Comparison of ENCODE assay signal across 9 cellular contexts in genomic region chr6:46652603-46653438, GRCh38. TPM values are rescaled to one million over a fixed set of nuclear protein-coding genes. Genes with fewer than 3 reads are reported as not detected.
DNase-seq lines count a peak whose midpoint lies in the region; ATAC-seq and TF ChIP-seq lines count a peak whose summit lies in the region.
"Had no signal": no experiment of that assay in that cellular context is flagged by ENCODE, and none has a peak within 500 bp of the region (broad histone marks: within the 10 kb centered on the region; RNA-seq: fewer than 3 reads in every experiment).

A gene with protein sequence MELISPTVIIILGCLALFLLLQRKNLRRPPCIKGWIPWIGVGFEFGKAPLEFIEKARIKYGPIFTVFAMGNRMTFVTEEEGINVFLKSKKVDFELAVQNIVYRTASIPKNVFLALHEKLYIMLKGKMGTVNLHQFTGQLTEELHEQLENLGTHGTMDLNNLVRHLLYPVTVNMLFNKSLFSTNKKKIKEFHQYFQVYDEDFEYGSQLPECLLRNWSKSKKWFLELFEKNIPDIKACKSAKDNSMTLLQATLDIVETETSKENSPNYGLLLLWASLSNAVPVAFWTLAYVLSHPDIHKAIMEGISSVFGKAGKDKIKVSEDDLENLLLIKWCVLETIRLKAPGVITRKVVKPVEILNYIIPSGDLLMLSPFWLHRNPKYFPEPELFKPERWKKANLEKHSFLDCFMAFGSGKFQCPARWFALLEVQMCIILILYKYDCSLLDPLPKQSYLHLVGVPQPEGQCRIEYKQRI (minus strand): TSS chr6:46652818. CDS start chr6:46652582, 236 bp downstream.
A gene with protein sequence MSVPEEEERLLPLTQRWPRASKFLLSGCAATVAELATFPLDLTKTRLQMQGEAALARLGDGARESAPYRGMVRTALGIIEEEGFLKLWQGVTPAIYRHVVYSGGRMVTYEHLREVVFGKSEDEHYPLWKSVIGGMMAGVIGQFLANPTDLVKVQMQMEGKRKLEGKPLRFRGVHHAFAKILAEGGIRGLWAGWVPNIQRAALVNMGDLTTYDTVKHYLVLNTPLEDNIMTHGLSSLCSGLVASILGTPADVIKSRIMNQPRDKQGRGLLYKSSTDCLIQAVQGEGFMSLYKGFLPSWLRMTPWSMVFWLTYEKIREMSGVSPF (plus strand): TSS chr6:46652975. CDS start chr6:46653193, 218 bp downstream.

- no peak within 1 kb of the TSS for H2AK5ac ChIP-seq in mesendoderm (ENCODE audit: low read length)

- DNase-seq in CD1c-positive myeloid dendritic cell (ENCODE audit: extremely low spot score) (peak; percentile 88), HS-5 (ENCODE audit: low read depth) (peak; percentile 41), NOMO-1 treated with DMSO at 0.1 percent for 48 hours (lab: John Stamatoyannopoulos, UW; ENCODE audit: unreplicated experiment) (peak; percentile 79), endodermal cell (peak; percentile 98), mesendoderm (peak; percentile 96)
- DNase-seq in activated CD8-positive, alpha-beta memory T cell treated with anti-CD3 and anti-CD28 coated beads, Interleukin-2, amount 50 U/mL, for 4 hours: peak; percentile 79
- DNase-seq in stimulated activated CD8-positive, alpha-beta memory T cell treated with anti-CD3 and anti-CD28 coated beads, Interleukin-12 subunit alpha, Interleukin-12 subunit beta, amount 100 ng/mL, for 24 hours (ENCODE audit: extremely low read depth): peak; percentile 70

- H4K8ac ChIP-seq in mesendoderm (ENCODE audit: low read depth, low read length): no peak within 1 kb of the TSS

- H3K27me3 ChIP-seq in endodermal cell (ENCODE audit: control insufficient read depth, insufficient read depth, low read length, poor library complexity, severe bottlenecking) (peaks cover 22% of the 10 kb centered on the region), mesendoderm (ENCODE audit: insufficient read depth, low read length, poor library complexity) (no peaks in the 10 kb centered on the region)

- H3K27me3 Mint-ChIP-seq in endodermal cell (ENCODE audit: insufficient read depth): peaks cover 15% of the 10 kb centered on the region

- H3K27ac ChIP-seq in endodermal cell (ENCODE audit: low read depth, low read length): no peak within 1 kb of the TSS
- H3K27ac ChIP-seq in mesendoderm (ENCODE audit: low read depth, low read length): no peak within 1 kb of the TSS

- no peaks in the 10 kb centered on the region for H3K9me3 Mint-ChIP-seq in endodermal cell

- peak within 1 kb of the TSS; percentile 54 for H3K9ac ChIP-seq in endodermal cell (ENCODE audit: extremely low read depth, low read length, poor library complexity, severe bottlenecking)
- H3K9ac ChIP-seq in mesendoderm (ENCODE audit: low read length): peak within 1 kb of the TSS; percentile 70

- H3K79me1 ChIP-seq in mesendoderm (ENCODE audit: low read length): no peaks in the 10 kb centered on the region

- H3K9me3 ChIP-seq in endodermal cell (ENCODE audit: control insufficient read depth, low read length): no peaks in the 10 kb centered on the region

- peaks cover 13% of the 10 kb centered on the region for H3K4me1 Mint-ChIP-seq in endodermal cell

- peak within 1 kb of the TSS; percentile 74 for H3K4me3 Mint-ChIP-seq in endodermal cell

- TF ChIP-seq CTCF in endodermal cell (conservative IDR thresholded peaks at IDR 0.05): no peak

- H3K4me3 ChIP-seq in endodermal cell (ENCODE audit: low read length) (peak within 1 kb of the TSS; percentile 89), mesendoderm (ENCODE audit: low read length) (peak within 1 kb of the TSS; percentile 97)

- H3K36me3 Mint-ChIP-seq in endodermal cell (ENCODE audit: low read depth): peaks cover 2% of the 10 kb centered on the region

- H4K5ac ChIP-seq in mesendoderm (ENCODE audit: low read length): no peak within 1 kb of the TSS

- no peak within 1 kb of the TSS for H2BK120ac ChIP-seq in mesendoderm (ENCODE audit: low read depth, low read length)

- peak; percentile 99 for ATAC-seq in GM19468 (IDR thresholded peaks at IDR 0.05; ENCODE audit: extremely low read depth, unreplicated experiment)

- H3K4me2 ChIP-seq in mesendoderm (ENCODE audit: low read length): peak within 1 kb of the TSS; percentile 93

- no peak within 1 kb of the TSS for H3K18ac ChIP-seq in mesendoderm (ENCODE audit: low read length)

- H3K23ac ChIP-seq in mesendoderm (ENCODE audit: low read length): no peak within 1 kb of the TSS

- H3K36me3 ChIP-seq in endodermal cell (ENCODE audit: control insufficient read depth, insufficient read depth, low read length): no peaks in the 10 kb centered on the region
- H3K36me3 ChIP-seq in mesendoderm (ENCODE audit: control insufficient read depth, insufficient read depth, low read length): no peaks in the 10 kb centered on the region

- WGBS in endodermal cell (ENCODE audit: insufficient coverage in 1 of 2, insufficient read length in 1 of 2), 2 experiments: 0% methylated on average over 21 to 72 of the region's 72 CpGs
- WGBS in mesendoderm (ENCODE audit: extremely low coverage, insufficient coverage, low lambda C conversion rate): no CpG with 5 or more reads among the region's 72 CpGs

- H2BK5ac ChIP-seq in mesendoderm (ENCODE audit: low read length): no peak within 1 kb of the TSS

- H3K56ac ChIP-seq in mesendoderm (ENCODE audit: low read length): peak within 1 kb of the TSS; percentile 77

- H3K4me1 ChIP-seq in endodermal cell (ENCODE audit: control insufficient read depth, insufficient read depth, low read length): no peaks in the 10 kb centered on the region
- no peaks in the 10 kb centered on the region for H3K4me1 ChIP-seq in mesendoderm (ENCODE audit: control insufficient read depth, low read depth, low read length)

- no peak within 1 kb of the TSS for H2BK15ac ChIP-seq in mesendoderm (replicated peaks; ENCODE audit: low read depth)

- no peaks in the 10 kb centered on the region for H3K79me2 ChIP-seq in mesendoderm (ENCODE audit: control insufficient read depth, insufficient read depth, low read length)

- peak within 1 kb of the TSS; percentile 68 for H3K27ac Mint-ChIP-seq in endodermal cell

- H3K4ac ChIP-seq in mesendoderm (ENCODE audit: low read depth, low read length): no peak within 1 kb of the TSS

RNA-seq across cellular contexts. Expression of the first gene that starts in this region (rescaled TPM):
- total RNA-seq in endodermal cell: 1 to 10 TPM; 1.8 to 3.8 TPM
- polyA plus RNA-seq in endodermal cell (2013, experiment 1 of 2): 2.5 TPM
- 4.0 TPM for polyA plus RNA-seq in endodermal cell (2013, experiment 2 of 2)
- 1.5 TPM for polyA plus RNA-seq in mesendoderm (2013, experiment 1 of 2)
- polyA plus RNA-seq in mesendoderm (2013, experiment 2 of 2): 1.0 TPM
- total RNA-seq: T-helper 2 cell treated with Interferon-gamma antibody and Interleukin-4, amounts not matched to agents 100 ng/mL and 5 ng/mL, for 36 hours had no signal

RNA-seq across cellular contexts. Expression of the second gene that starts in this region (rescaled TPM):
- total RNA-seq in endodermal cell: 10 to 100 TPM; 12.8 to 18.1 TPM
- 14.1 TPM for polyA plus RNA-seq in endodermal cell (2013, experiment 1 of 2)
- polyA plus RNA-seq in endodermal cell (2013, experiment 2 of 2): 8.4 TPM
- 1.1 TPM for polyA plus RNA-seq in mesendoderm (2013, experiment 1 of 2)
- 1.2 TPM for polyA plus RNA-seq in mesendoderm (2013, experiment 2 of 2)
- total RNA-seq: T-helper 2 cell treated with Interferon-gamma antibody and Interleukin-4, amounts not matched to agents 100 ng/mL and 5 ng/mL, for 36 hours had no signal

Comparison
In these comparisons a context has a peak if more than half of its experiments do, and no peak if none do; other contexts are left out.
1. DNase-seq: peak in every context shown above with its lines; median percentile 98 in endodermal cell; 96 in mesendoderm; 88 in CD1c-positive myeloid dendritic cell; 79 in NOMO-1 treated with DMSO at 0.1 percent for 48 hours; 79 in activated CD8-positive, alpha-beta memory T cell treated with anti-CD3 and anti-CD28 coated beads, Interleukin-2, amount 50 U/mL, for 4 hours; 70 in stimulated activated CD8-positive, alpha-beta memory T cell treated with anti-CD3 and anti-CD28 coated beads, Interleukin-12 subunit alpha, Interleukin-12 subunit beta, amount 100 ng/mL, for 24 hours; 41 in HS-5.